ENCODE assay signal across 14 cellular contexts in genomic region chr5:35197351-35197750, GRCh38. TPM values are rescaled to one million over a fixed set of nuclear protein-coding genes. Genes with fewer than 3 reads are reported as not detected.
"Had no signal": no experiment of that assay in that cellular context is flagged by ENCODE, and none has a peak within 500 bp of the region (broad histone marks: within the 10 kb centered on the region; RNA-seq: fewer than 3 reads in every experiment).

No MANE protein-coding gene starts in this region.

- H3K36me3 Mint-ChIP-seq: naive thymus-derived CD4-positive, alpha-beta T cell; type B pancreatic cell had no signal

- DNase-seq: effector memory CD8-positive, alpha-beta T cell; esophagus squamous epithelium; foreskin keratinocyte; hippocampal formation; naive thymus-derived CD4-positive, alpha-beta T cell; stimulated activated CD4-positive, alpha-beta T cell treated with anti-CD3 and anti-CD28 coated beads, Interleukin-2, amount 100 ng/mL, for 48 hours; stimulated activated naive CD4-positive, alpha-beta T cell treated with Interleukin-2 at 50 U/mL for 16 hours had no signal

- H3K27me3 Mint-ChIP-seq: type B pancreatic cell had no signal

- H3K4me3 ChIP-seq: esophagus squamous epithelium, lung, smooth muscle cell, suprapubic skin, thyroid gland had no signal

- H3K9me3 ChIP-seq: esophagus squamous epithelium, suprapubic skin, thyroid gland had no signal

- H3K27me3 ChIP-seq: suprapubic skin, thyroid gland had no signal

- H3K4me1 Mint-ChIP-seq: neural crest cell had no signal

- H3K4me3 Mint-ChIP-seq: effector memory CD8-positive, alpha-beta T cell; naive thymus-derived CD4-positive, alpha-beta T cell; neural crest cell had no signal

- H3K27ac Mint-ChIP-seq: effector memory CD8-positive, alpha-beta T cell; naive thymus-derived CD4-positive, alpha-beta T cell; progenitor cell of endocrine pancreas had no signal

- H3K36me3 ChIP-seq: esophagus squamous epithelium, suprapubic skin, thyroid gland had no signal

- ATAC-seq: effector memory CD8-positive, alpha-beta T cell; foreskin keratinocyte; naive thymus-derived CD4-positive, alpha-beta T cell had no signal

- H3K27ac ChIP-seq: esophagus squamous epithelium, foreskin keratinocyte, suprapubic skin, thyroid gland had no signal

- H3K9me3 Mint-ChIP-seq: effector memory CD8-positive, alpha-beta T cell; naive thymus-derived CD4-positive, alpha-beta T cell; type B pancreatic cell had no signal

- H3K4me1 ChIP-seq: foreskin keratinocyte had no signal

RNA-seq across cellular contexts. Expression of gene PRLR, which starts 32.9 kb away (rescaled TPM):
- total RNA-seq: foreskin keratinocyte had no signal
- polyA plus RNA-seq: foreskin keratinocyte; naive thymus-derived CD4-positive, alpha-beta T cell had no signal
